21 cellular contexts compared by ENCODE assay signal in the genomic region with DNA sequence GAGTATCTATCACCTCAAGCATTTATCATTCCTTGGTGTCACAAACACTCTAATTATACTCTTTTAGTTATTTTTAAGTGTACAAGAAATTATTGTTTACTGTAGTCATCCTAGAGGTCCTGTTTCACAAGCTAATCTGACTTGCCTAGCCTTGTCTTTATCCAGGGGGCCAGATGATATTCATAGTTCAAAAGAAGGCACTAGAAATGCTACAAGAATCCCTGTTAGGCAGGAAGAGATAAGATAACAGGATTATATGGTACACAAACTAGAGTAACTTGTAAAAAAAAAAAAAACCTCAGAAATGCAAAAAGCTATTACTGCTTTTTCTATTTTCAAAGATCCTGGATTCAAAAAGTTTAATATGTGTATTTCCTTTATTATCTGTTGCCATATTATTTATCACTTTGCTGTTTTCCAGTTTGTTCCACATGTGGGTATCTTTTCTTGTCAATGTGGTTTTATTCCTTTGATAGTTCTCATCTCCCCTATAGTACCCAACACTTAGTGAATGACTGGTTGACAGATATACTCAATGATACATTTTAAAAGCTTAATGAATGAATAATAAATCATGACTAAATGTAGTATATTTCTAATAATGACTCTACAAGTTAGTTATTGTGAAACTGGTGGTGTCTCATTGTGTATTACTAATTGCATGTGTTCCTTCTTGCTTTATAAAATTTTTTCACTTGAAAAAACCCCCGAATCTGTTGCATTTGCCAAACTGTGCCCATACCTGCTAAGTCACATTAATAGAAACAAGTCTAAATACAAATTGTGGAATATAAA.
"Had no signal": no experiment of that assay in that cellular context is flagged by ENCODE, and none has a peak within 500 bp of the region (broad histone marks: within the 10 kb centered on the region; RNA-seq: fewer than 3 reads in every experiment).

No MANE protein-coding gene starts in this region.

- H3K9me3 ChIP-seq: body of pancreas, sigmoid colon, SJSA1, spleen, tibial artery had no signal

- FAIRE-seq: keratinocyte had no signal

- H3K4me3 ChIP-seq: body of pancreas, lung, sigmoid colon, SJSA1, spleen, tibial artery had no signal

- H3K4me1 Mint-ChIP-seq: activated CD4-positive, alpha-beta T cell treated with anti-CD3 and anti-CD28 coated beads, Interleukin-2, amount 10 ng/mL, durations not matched to agents 7 days and 5 days had no signal

- H3K9me3 Mint-ChIP-seq: activated CD4-positive, alpha-beta T cell treated with anti-CD3 and anti-CD28 coated beads, Interleukin-2, amount 10 ng/mL, durations not matched to agents 7 days and 5 days; activated T-cell treated with anti-CD3 and anti-CD28 coated beads, Interleukin-2, amount 50 U/mL, for 72 hours; mesothelial cell of epicardium; nephron; T-helper 1 cell treated with Interleukin-12 subunit alpha and Interleukin-12 subunit beta and Interleukin-4 antibody, amounts not matched to agents 30 μg/mL and 1 μg/mL, for 36 hours had no signal

- H3K27me3 ChIP-seq: body of pancreas, foreskin keratinocyte, sigmoid colon, SJSA1, spleen, tibial artery had no signal

- DNase-seq: activated CD4-positive, alpha-beta T cell treated with anti-CD3 and anti-CD28 coated beads, Interleukin-2, amount 10 ng/mL, durations not matched to agents 7 days and 5 days; activated gamma-delta T cell treated with Interleukin-2 at 50 U/mL for 16 hours; activated T-cell treated with anti-CD3 and anti-CD28 coated beads, Interleukin-2, amount 50 U/mL, for 72 hours; body of pancreas; effector CD8-positive, alpha-beta T cell; hippocampal formation; sigmoid colon; spleen; stimulated activated CD4-positive, alpha-beta T cell treated with anti-CD3 and anti-CD28 coated beads, Interleukin-4, amount 100 ng/mL, for 4 hours; stimulated activated naive CD4-positive, alpha-beta T cell treated with Interleukin-2 at 50 U/mL for 16 hours; tibial artery had no signal

- H3K36me3 Mint-ChIP-seq: mesothelial cell of epicardium had no signal

- H3K36me3 ChIP-seq: sigmoid colon, SJSA1, tibial artery had no signal

- H3K4me3 Mint-ChIP-seq: activated CD4-positive, alpha-beta T cell treated with anti-CD3 and anti-CD28 coated beads, Interleukin-2, amount 10 ng/mL, durations not matched to agents 7 days and 5 days; activated naive CD8-positive, alpha-beta T cell; activated T-cell treated with anti-CD3 and anti-CD28 coated beads, Interleukin-2, amount 50 U/mL, for 72 hours; mesothelial cell of epicardium; nephron; T-helper 1 cell treated with Interleukin-12 subunit alpha and Interleukin-12 subunit beta and Interleukin-4 antibody, amounts not matched to agents 30 μg/mL and 1 μg/mL, for 36 hours had no signal

- H3K4me1 ChIP-seq: body of pancreas, foreskin keratinocyte, parathyroid adenoma, sigmoid colon, SJSA1, spleen, tibial artery had no signal

- H3K27ac Mint-ChIP-seq: activated CD4-positive, alpha-beta T cell treated with anti-CD3 and anti-CD28 coated beads, Interleukin-2, amount 10 ng/mL, durations not matched to agents 7 days and 5 days; activated naive CD8-positive, alpha-beta T cell; activated T-cell treated with anti-CD3 and anti-CD28 coated beads, Interleukin-2, amount 50 U/mL, for 72 hours; T-helper 1 cell treated with Interleukin-12 subunit alpha and Interleukin-12 subunit beta and Interleukin-4 antibody, amounts not matched to agents 30 μg/mL and 1 μg/mL, for 36 hours had no signal

- H3K27ac ChIP-seq: body of pancreas, foreskin keratinocyte, parathyroid adenoma, sigmoid colon, SJSA1, spleen, tibial artery had no signal

- ATAC-seq: activated T-cell treated with anti-CD3 and anti-CD28 coated beads, Interleukin-2, amount 50 U/mL, for 72 hours; body of pancreas; foreskin keratinocyte; left lobe of liver had no signal
